Comparison of ENCODE assay signal across 15 cellular contexts in genomic region chr6:99608059-99608885, GRCh38. TPM values are rescaled to one million over a fixed set of nuclear protein-coding genes. Genes with fewer than 3 reads are reported as not detected.
"Had no signal": no experiment of that assay in that cellular context is flagged by ENCODE, and none has a peak within 500 bp of the region (broad histone marks: within the 10 kb centered on the region; RNA-seq: fewer than 3 reads in every experiment).

No MANE protein-coding gene starts in this region.

- H3K9me3 ChIP-seq: ascending aorta, left lung, pancreas, SK-N-SH, thoracic aorta had no signal

- DNase-seq: activated CD4-positive, CD25-positive, alpha-beta regulatory T cell treated with anti-CD3 and anti-CD28 coated beads, Interleukin-2, amount 50 U/mL, for 72 hours; activated effector memory CD4-positive, alpha-beta T cell treated with Interleukin-2 at 50 U/mL for 16 hours; dorsolateral prefrontal cortex; SK-N-SH; stimulated activated CD4-positive, alpha-beta T cell treated with anti-CD3 and anti-CD28 coated beads, Interleukin-4, amount 100 ng/mL, for 4 hours; stomach had no signal

- ATAC-seq: esophagus mucosa, left lung, pancreas had no signal

RNA-seq across cellular contexts. Expression of gene PRDM13, which starts 1.6 kb away (rescaled TPM):
- total RNA-seq: ascending aorta; esophagus mucosa; glomerular endothelial cell; left lung; renal cortical epithelial cell; stomach; T-helper 2 cell treated with Interferon-gamma antibody and Interleukin-4, amounts not matched to agents 100 ng/mL and 5 ng/mL, for 36 hours; thoracic aorta; ureter had no signal
